In the genomic region with DNA sequence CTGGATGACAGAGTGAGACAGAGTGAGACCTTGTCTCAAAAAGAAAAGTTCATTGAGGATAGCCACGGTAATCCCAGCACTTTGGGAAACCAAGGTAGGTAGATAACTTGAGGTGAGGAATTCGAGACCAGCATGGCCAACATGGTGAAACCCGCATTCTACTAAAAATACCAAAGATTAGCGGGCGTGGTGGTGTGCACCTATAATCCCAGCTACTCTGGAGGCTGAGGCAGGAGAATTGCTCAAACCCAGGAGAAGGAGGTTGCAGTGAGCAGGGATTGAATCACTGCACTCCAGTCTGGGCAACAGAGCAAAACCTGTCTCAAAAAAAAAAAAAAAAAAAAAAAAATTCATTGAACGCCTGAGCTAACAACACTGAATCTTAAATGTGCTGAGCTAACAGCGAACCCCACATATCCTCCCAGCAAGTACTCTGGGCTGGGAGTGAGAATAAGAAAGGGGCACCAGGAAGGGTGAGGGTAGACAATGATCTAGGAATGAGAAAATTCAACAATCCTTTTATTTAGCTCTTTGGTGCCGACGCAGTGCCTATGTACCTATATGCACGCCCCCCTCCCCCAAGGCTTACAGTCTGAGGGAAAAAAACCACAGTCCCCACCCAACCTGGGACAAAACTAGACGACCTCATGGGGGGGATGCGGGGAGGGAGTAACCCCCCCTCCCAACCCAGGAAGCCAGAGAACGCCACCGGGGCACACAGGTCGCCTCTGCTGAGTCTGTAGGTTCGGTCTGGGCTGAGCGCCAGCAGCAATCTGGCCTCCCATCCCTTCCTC, we compare ENCODE assay signal across 9 cellular contexts. TPM values are rescaled to one million over a fixed set of nuclear protein-coding genes. Genes with fewer than 3 reads are reported as not detected.
DNase-seq lines count a peak whose midpoint lies in the region; ATAC-seq and TF ChIP-seq lines count a peak whose summit lies in the region.
"Had no signal": no experiment of that assay in that cellular context is flagged by ENCODE, and none has a peak within 500 bp of the region (broad histone marks: within the 10 kb centered on the region; RNA-seq: fewer than 3 reads in every experiment).

No MANE protein-coding gene starts in this region.

- peak overlapping the region; percentile 74 for H3K4me3 ChIP-seq in AG09309 (ENCODE audit: control insufficient read depth, low read depth, low read length)

- ATAC-seq in HG02763 (IDR thresholded peaks at IDR 0.05; ENCODE audit: unreplicated experiment) (peak; percentile 19), natural killer cell (no peak), GM19397 (IDR thresholded peaks at IDR 0.05; ENCODE audit: unreplicated experiment) (no peak), GM18868 (IDR thresholded peaks at IDR 0.05; ENCODE audit: unreplicated experiment) (no peak)

- H3K4me1 Mint-ChIP-seq in brain, result peaks cover 24% of the 10 kb centered on the region
- peaks cover 8 to 12% of the 10 kb centered on the region in 2 donors for H3K4me1 Mint-ChIP-seq in natural killer cell

- intact Hi-C loops in natural killer cell (cut with micrococcal nuclease), result loop anchor here (5.0 kb wide), 1 partner anchor 491 kb away; the partner anchor contains the start of gene KIF14

- TF ChIP-seq CTCF in AG09309 (IDR thresholded peaks at IDR 0.05; ENCODE audit: control insufficient read depth, insufficient read depth, low read depth, low read length, missing control alignments) (no peak), brain (conservative IDR thresholded peaks at IDR 0.05) (no peak), natural killer cell (IDR thresholded peaks at IDR 0.05) (no peak)

- H3K4me3 Mint-ChIP-seq in brain (peak overlapping the region; percentile 88 to 96 (median 88)), natural killer cell (peak overlapping the region; percentile 91)

- DNase-seq in AG09309 (ENCODE audit: low read depth) (no peak), natural killer cell (no peak), amygdala (lab: John Stamatoyannopoulos, UW) (no peak), DMS 273 treated with DMSO at 0.1 percent for 48 hours (lab: John Stamatoyannopoulos, UW) (no peak)

- H3K27me3 Mint-ChIP-seq in brain, result peaks cover 8% of the 10 kb centered on the region
- H3K27me3 Mint-ChIP-seq in natural killer cell (ENCODE audit: low read depth in 2 of 2), result peaks cover 7 to 13% of the 10 kb centered on the region in 2 donors

- H3K9me3 Mint-ChIP-seq in brain (peaks cover 0 to 2% (median 0%) of the 10 kb centered on the region in 5 experiments), natural killer cell (no peaks in the 10 kb centered on the region)

- no peaks in the 10 kb centered on the region for H3K36me3 Mint-ChIP-seq in brain
- H3K36me3 Mint-ChIP-seq in natural killer cell, result no peaks in the 10 kb centered on the region

- peak overlapping the region; percentile 14 to 91 (median 83) for H3K27ac Mint-ChIP-seq in brain
- peak overlapping the region in 1 of 2 donors; percentile 88 for H3K27ac Mint-ChIP-seq in natural killer cell

RNA-seq across cellular contexts. Expression of gene CACNA1S, which starts 1.4 kb away (rescaled TPM):
- polyA plus RNA-seq in brain (ENCODE audit: insufficient read depth, low read depth, low replicate concordance), result 0.19 TPM
- not detected for total RNA-seq in natural killer cell
- total RNA-seq: lung microvascular endothelial cell had no signal

RNA-seq across cellular contexts. Expression of gene ASCL5, which starts 13.3 kb away (rescaled TPM):
- polyA plus RNA-seq in brain (ENCODE audit: insufficient read depth, low read depth, low replicate concordance), result not detected
- total RNA-seq in natural killer cell, result not detected
- total RNA-seq: lung microvascular endothelial cell had no signal

RNA-seq across cellular contexts. Expression of gene TMEM9, which starts 40.6 kb away (rescaled TPM):
- polyA plus RNA-seq in brain (ENCODE audit: insufficient read depth, low read depth, low replicate concordance), result 165 TPM
- total RNA-seq in natural killer cell, result 10 to 100 TPM; 16.2 to 18.1 (median 16.9) TPM
